Comparison of ENCODE assay signal across 7 cellular contexts in genomic region chr9:4490705-4491620, GRCh38. TPM values are rescaled to one million over a fixed set of nuclear protein-coding genes. Genes with fewer than 3 reads are reported as not detected.
A peak's percentile ranks its signal among the peaks of the same experiment; 100 is the strongest.
DNase-seq lines count a peak whose midpoint lies in the region; TF ChIP-seq lines count a peak whose summit lies in the region.

No MANE protein-coding gene starts in this region.

- H3K23ac ChIP-seq in neuronal stem cell (ENCODE audit: low read depth, low read length, poor library complexity), result peak overlapping the region; percentile 74

- H3K27me3 ChIP-seq in HAP-1 (ENCODE audit: low read depth) (no peaks in the 10 kb centered on the region), SJCRH30 (0 out of 2 replicates have a peak, but pooled peaks cover 2% of the 10 kb centered on the region), fibroblast of lung (ENCODE audit: control insufficient read depth, insufficient read depth, low read length) (no peaks in the 10 kb centered on the region), neuronal stem cell (ENCODE audit: control insufficient read depth in 3 of 3, insufficient read depth in 3 of 3, low read depth in 1 of 3, low read length in 3 of 3) (peaks cover 2 to 69% (median 15%) of the 10 kb centered on the region in 3 experiments)

- no peak overlapping the region for H4K91ac ChIP-seq in neuronal stem cell (ENCODE audit: low read depth, low read length, poor library complexity)

- H3K36me3 ChIP-seq in HAP-1 (replicated peaks) (no peaks in the 10 kb centered on the region), SJCRH30 (no peaks in the 10 kb centered on the region), fibroblast of lung (ENCODE audit: control insufficient read depth, insufficient read depth, low read length) (no peaks in the 10 kb centered on the region), neuronal stem cell (replicated peaks in 1 of 2; ENCODE audit: control insufficient read depth in 2 of 2, insufficient read depth in 2 of 2, low read length in 2 of 2) (no peaks in the 10 kb centered on the region)

- no peaks in the 10 kb centered on the region for H3K9me3 ChIP-seq in HAP-1
- H3K9me3 ChIP-seq in SJCRH30 (replicated peaks), result no peaks in the 10 kb centered on the region
- no peaks in the 10 kb centered on the region for H3K9me3 ChIP-seq in fibroblast of lung (ENCODE audit: control insufficient read depth, insufficient read depth, low read depth, low read length)
- no peaks in the 10 kb centered on the region for H3K9me3 ChIP-seq in neuronal stem cell (replicated peaks in 1 of 2; ENCODE audit: control insufficient read depth in 2 of 2, insufficient read depth in 1 of 2, low read depth in 1 of 2, low read length in 2 of 2)

- H3K4ac ChIP-seq in neuronal stem cell (ENCODE audit: low read length), result peak overlapping the region; percentile 44

- H3K4me3 ChIP-seq in HAP-1 (peak overlapping the region; percentile 49), SJCRH30 (peak overlapping the region; percentile 46), fibroblast of lung (replicated peaks in 1 of 4; ENCODE audit: control extremely low read depth in 1 of 4, insufficient read depth in 1 of 4, low read depth in 3 of 4, low read length in 4 of 4) (peak overlapping the region; percentile 55 to 69 (median 64)), neuronal stem cell (ENCODE audit: low read length in 2 of 2) (peak overlapping the region; percentile 58 to 98)

- peak overlapping the region; percentile 77 for H2BK15ac ChIP-seq in neuronal stem cell (ENCODE audit: low read length)

- no peaks in the 10 kb centered on the region for H3K79me1 ChIP-seq in neuronal stem cell (ENCODE audit: low read depth, low read length)

- peak overlapping the region; percentile 92 for H2BK12ac ChIP-seq in neuronal stem cell (ENCODE audit: low read length)

- H3K4me2 ChIP-seq in fibroblast of lung (ENCODE audit: extremely low read depth, insufficient read depth, low read length) (peak overlapping the region; percentile 78), neuronal stem cell (ENCODE audit: insufficient read depth, low read length, poor library complexity, severe bottlenecking) (peak overlapping the region; percentile 94)

- H3K79me2 ChIP-seq in fibroblast of lung (ENCODE audit: control insufficient read depth, insufficient read depth, low read length), result no peaks in the 10 kb centered on the region

- peak overlapping the region; percentile 68 for H2BK120ac ChIP-seq in neuronal stem cell (ENCODE audit: low read depth, low read length)

- H2AK5ac ChIP-seq in neuronal stem cell (ENCODE audit: low read depth, low read length), result no peak overlapping the region

- peak overlapping the region; percentile 95 for H3K18ac ChIP-seq in neuronal stem cell (ENCODE audit: low read length)

- no peak for TF ChIP-seq CTCF in GM13977 (IDR thresholded peaks at IDR 0.05; ENCODE audit: extremely low read depth, insufficient read depth, missing control alignments)
- TF ChIP-seq CTCF in fibroblast of lung (conservative IDR thresholded peaks at IDR 0.05 in 1 of 2, IDR thresholded peaks at IDR 0.05 in 1 of 2; ENCODE audit: low read depth in 1 of 2, low read length in 2 of 2), result no peak

- H3K9ac ChIP-seq in fibroblast of lung (ENCODE audit: insufficient read depth, low read length) (peak overlapping the region; percentile 49), neuronal stem cell (ENCODE audit: low read depth, low read length, poor library complexity) (peak overlapping the region; percentile 93)

- DNase-seq in GM13977 (ENCODE audit: low spot score) (peak; percentile 39), HAP-1 (ENCODE audit: low spot score in 2 of 2) (peak in 1 of 2 experiments; percentile 43), SJCRH30 (no peak), fibroblast of lung (ENCODE audit: low read depth in 2 of 2) (peak in 1 of 2 donors; percentile 8), neuronal stem cell (ENCODE audit: low spot score) (no peak), Kasumi-1 (lab: John Stamatoyannopoulos, UW) (no peak), globus pallidus (ENCODE audit: low spot score) (no peak)

- in situ Hi-C loops in GM13977 (cut with MboI; ENCODE audit: low pct_unique_long_range_greater_than_20kb, low sequenced_read_pairs, unreplicated experiment), result no loop called here
- in situ Hi-C loops in HAP-1 (cut with MboI; ENCODE audit: low sequenced_read_pairs), result no loop called here

- H3K14ac ChIP-seq in neuronal stem cell (ENCODE audit: low read length), result peak overlapping the region; percentile 78

- H3K27ac ChIP-seq in SJCRH30, result no peak overlapping the region
- H3K27ac ChIP-seq in fibroblast of lung (ENCODE audit: insufficient read depth, low read length), result no peak overlapping the region
- no peak overlapping the region for H3K27ac ChIP-seq in neuronal stem cell (replicated peaks; ENCODE audit: low read length)

- H3K4me1 ChIP-seq in HAP-1, result peaks cover 8% of the 10 kb centered on the region; the same call in 1 of the 2 replicates
- no peaks in the 10 kb centered on the region for H3K4me1 ChIP-seq in SJCRH30
- H3K4me1 ChIP-seq in fibroblast of lung (ENCODE audit: control insufficient read depth, extremely low read depth, insufficient read depth, low read length), result no peaks in the 10 kb centered on the region
- peaks cover 2 to 5% of the 10 kb centered on the region in 2 donors for H3K4me1 ChIP-seq in neuronal stem cell (ENCODE audit: control insufficient read depth in 2 of 2, insufficient read depth in 1 of 2, low read depth in 1 of 2, low read length in 2 of 2)

- no peaks in the 10 kb centered on the region for H4K20me1 ChIP-seq in fibroblast of lung (ENCODE audit: control insufficient read depth, extremely low read depth, insufficient read depth, low read length)

- H2AFZ ChIP-seq in fibroblast of lung (ENCODE audit: low read length) (peak overlapping the region; percentile 71), neuronal stem cell (ENCODE audit: low read length) (peak overlapping the region; percentile 96)

- no CpG with 5 or more reads among the region's 52 CpGs for WGBS in neuronal stem cell (ENCODE audit: extremely low coverage in 2 of 2, insufficient read length in 2 of 2, insufficient replicate concordance in 1 of 2), 2 donors

- no peak overlapping the region for H4K8ac ChIP-seq in neuronal stem cell (ENCODE audit: low read depth, low read length)

- H2BK5ac ChIP-seq in neuronal stem cell (ENCODE audit: low read length), result peak overlapping the region; percentile 59

RNA-seq across cellular contexts. Expression of gene SLC1A1, which starts 0.7 kb away (rescaled TPM):
- total RNA-seq in SJCRH30 (2014; rRNA removed; shearing (Covaris generic)), result not detected in 2 replicates
- total RNA-seq in fibroblast of lung, result 4.1 and 4.5 TPM in 2 replicates
- 5.5 and 64.1 TPM in 2 replicates for polyA plus RNA-seq in fibroblast of lung
- polyA plus RNA-seq in fibroblast of lung (2012), result 3.5 and 38.2 TPM in 2 replicates
- polyA minus RNA-seq in fibroblast of lung (ENCODE audit: low replicate concordance), result 5.8 and 18.6 TPM in 2 replicates
- polyA plus RNA-seq in neuronal stem cell (2013, experiment 1 of 2), result 3.4 TPM
- polyA plus RNA-seq in neuronal stem cell (2013, experiment 2 of 2), result 3.7 TPM
